9 cellular contexts compared by ENCODE assay signal in the genomic region with DNA sequence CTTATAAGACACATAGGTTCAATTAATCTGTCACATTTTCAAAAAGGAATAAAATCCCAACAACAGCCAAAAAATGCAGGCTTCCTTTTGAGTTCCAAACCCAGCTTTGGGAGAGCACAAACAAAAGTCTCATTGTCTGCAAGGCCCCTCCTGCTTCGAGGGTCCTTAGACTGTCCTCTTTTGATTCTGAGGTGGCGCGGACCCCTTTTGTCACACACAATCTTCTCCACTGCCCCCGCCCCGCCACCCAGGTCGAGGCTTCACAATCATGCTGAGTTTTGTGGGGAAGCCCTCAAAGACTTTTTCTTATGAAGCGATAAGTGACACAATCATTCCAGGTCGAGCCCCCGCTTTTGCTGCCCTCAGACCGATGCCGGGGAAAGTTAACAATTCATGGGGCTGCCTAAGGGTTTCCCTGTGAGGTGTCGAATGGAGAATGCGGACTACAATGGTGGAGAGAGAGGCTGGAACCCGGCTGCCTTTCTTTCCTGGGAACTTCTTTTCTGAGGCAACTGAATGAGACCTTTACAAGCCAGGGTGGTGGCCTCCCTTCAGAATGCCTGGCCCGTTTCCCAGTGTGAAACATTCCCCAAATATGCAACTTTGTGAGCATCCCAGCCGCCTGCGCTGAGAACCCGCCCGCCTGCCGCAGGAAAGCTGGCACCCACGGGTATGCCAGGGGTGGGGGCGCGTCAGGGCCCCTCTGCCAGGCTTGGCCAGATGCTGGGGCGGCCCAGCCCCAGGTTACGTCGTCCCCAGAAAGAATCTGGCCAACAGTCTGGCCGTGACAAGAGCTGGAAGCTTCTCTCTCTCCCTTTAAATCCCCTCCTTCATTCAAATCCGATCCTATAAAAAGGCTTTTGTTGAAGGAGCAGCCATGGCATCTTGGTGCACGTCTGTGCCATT.
DNase-seq lines count a peak whose midpoint lies in the region; ATAC-seq and TF ChIP-seq lines count a peak whose summit lies in the region.
"Had no signal": no experiment of that assay in that cellular context is flagged by ENCODE, and none has a peak within 500 bp of the region (broad histone marks: within the 10 kb centered on the region; RNA-seq: fewer than 3 reads in every experiment).

No MANE protein-coding gene starts in this region.

- H3K27me3 ChIP-seq in HUES48 (ENCODE audit: control insufficient read depth, insufficient read depth, low read length) (no peaks in the 10 kb centered on the region), layer of hippocampus (ENCODE audit: control insufficient read depth, insufficient read depth, low read length) (no peaks in the 10 kb centered on the region), suprapubic skin (no peaks in the 10 kb centered on the region)

- H3K36me3 ChIP-seq in HUES48 (ENCODE audit: control insufficient read depth, insufficient read depth, low read length) (peaks cover 25% of the 10 kb centered on the region), suprapubic skin (peaks cover 5% of the 10 kb centered on the region)

- H3K27ac Mint-ChIP-seq in stimulated activated effector memory CD8-positive, alpha-beta T cell treated with anti-CD3 and anti-CD28 coated beads, Interleukin-12 subunit alpha, Interleukin-12 subunit beta, amount 100 ng/mL, for 72 hours = no peak overlapping the region
- H3K27ac Mint-ChIP-seq in activated T-helper 1 cell treated with anti-CD3 and anti-CD28 coated beads, Interleukin-12 subunit alpha, Interleukin-12 subunit beta, Interleukin-2, Interleukin-4 antibody, amounts not matched to agents 30 ng/mL and 10 ng/mL and 1 ng/mL, durations not matched to agents 14 hours and 24 hours and 36 hours = no peak overlapping the region

- H3K27ac ChIP-seq in HUES48 (ENCODE audit: low read depth, low read length) (peak overlapping the region; percentile 82), layer of hippocampus (ENCODE audit: low read depth, low read length) (peak overlapping the region; percentile 84), suprapubic skin (peak overlapping the region; percentile 71)

- H3K9me3 Mint-ChIP-seq in stimulated activated effector memory CD8-positive, alpha-beta T cell treated with anti-CD3 and anti-CD28 coated beads, Interleukin-12 subunit alpha, Interleukin-12 subunit beta, amount 100 ng/mL, for 72 hours = no peaks in the 10 kb centered on the region
- no peaks in the 10 kb centered on the region for H3K9me3 Mint-ChIP-seq in activated T-helper 1 cell treated with anti-CD3 and anti-CD28 coated beads, Interleukin-12 subunit alpha, Interleukin-12 subunit beta, Interleukin-2, Interleukin-4 antibody, amounts not matched to agents 30 ng/mL and 10 ng/mL and 1 ng/mL, durations not matched to agents 14 hours and 24 hours and 36 hours

- no peaks in the 10 kb centered on the region for H3K36me3 Mint-ChIP-seq in stimulated activated effector memory CD8-positive, alpha-beta T cell treated with anti-CD3 and anti-CD28 coated beads, Interleukin-12 subunit alpha, Interleukin-12 subunit beta, amount 100 ng/mL, for 72 hours
- H3K36me3 Mint-ChIP-seq in activated T-helper 1 cell treated with anti-CD3 and anti-CD28 coated beads, Interleukin-12 subunit alpha, Interleukin-12 subunit beta, Interleukin-2, Interleukin-4 antibody, amounts not matched to agents 30 ng/mL and 10 ng/mL and 1 ng/mL, durations not matched to agents 14 hours and 24 hours and 36 hours (ENCODE audit: low read depth) = no peaks in the 10 kb centered on the region

- H3K4me3 ChIP-seq in HUES48 (ENCODE audit: low read depth, low read length) (no peak overlapping the region), cardiac fibroblast (replicated peaks in 1 of 2; ENCODE audit: low read depth in 2 of 2, low read length in 2 of 2) (peak overlapping the region in 1 of 2 donors; percentile 9), suprapubic skin (peak overlapping the region; percentile 29)

- no peak overlapping the region for H3K4me3 Mint-ChIP-seq in stimulated activated effector memory CD8-positive, alpha-beta T cell treated with anti-CD3 and anti-CD28 coated beads, Interleukin-12 subunit alpha, Interleukin-12 subunit beta, amount 100 ng/mL, for 72 hours
- H3K4me3 Mint-ChIP-seq in activated T-helper 1 cell treated with anti-CD3 and anti-CD28 coated beads, Interleukin-12 subunit alpha, Interleukin-12 subunit beta, Interleukin-2, Interleukin-4 antibody, amounts not matched to agents 30 ng/mL and 10 ng/mL and 1 ng/mL, durations not matched to agents 14 hours and 24 hours and 36 hours = no peak overlapping the region

- H3K4me1 ChIP-seq in HUES48 (ENCODE audit: control insufficient read depth, insufficient read depth, low read length) (peaks cover 22% of the 10 kb centered on the region), suprapubic skin (peaks cover 17% of the 10 kb centered on the region)

- TF ChIP-seq POLR2A in suprapubic skin (IDR thresholded peaks at IDR 0.05) = no peak

- no peak for TF ChIP-seq CTCF in cardiac fibroblast (IDR thresholded peaks at IDR 0.05; ENCODE audit: low read depth, low read length)
- TF ChIP-seq CTCF in suprapubic skin (IDR thresholded peaks at IDR 0.05) = no peak

- H3K4me1 Mint-ChIP-seq in stimulated activated effector memory CD8-positive, alpha-beta T cell treated with anti-CD3 and anti-CD28 coated beads, Interleukin-12 subunit alpha, Interleukin-12 subunit beta, amount 100 ng/mL, for 72 hours = no peaks in the 10 kb centered on the region
- H3K4me1 Mint-ChIP-seq in activated T-helper 1 cell treated with anti-CD3 and anti-CD28 coated beads, Interleukin-12 subunit alpha, Interleukin-12 subunit beta, Interleukin-2, Interleukin-4 antibody, amounts not matched to agents 30 ng/mL and 10 ng/mL and 1 ng/mL, durations not matched to agents 14 hours and 24 hours and 36 hours (ENCODE audit: low read depth) = no peaks in the 10 kb centered on the region

- H3K9ac ChIP-seq in HUES48 (ENCODE audit: low read depth, low read length) = no peak overlapping the region

- 32% methylated on average over 24 of the region's 29 CpGs for WGBS in suprapubic skin

- TF ChIP-seq EP300 in suprapubic skin (IDR thresholded peaks at IDR 0.05) = no peak

- H3K9me3 ChIP-seq in HUES48 (ENCODE audit: control insufficient read depth, insufficient read depth, low read length) (no peaks in the 10 kb centered on the region), suprapubic skin (no peaks in the 10 kb centered on the region)

- H3K27me3 Mint-ChIP-seq in activated T-helper 1 cell treated with anti-CD3 and anti-CD28 coated beads, Interleukin-12 subunit alpha, Interleukin-12 subunit beta, Interleukin-2, Interleukin-4 antibody, amounts not matched to agents 30 ng/mL and 10 ng/mL and 1 ng/mL, durations not matched to agents 14 hours and 24 hours and 36 hours (ENCODE audit: insufficient read depth) = peaks cover 19% of the 10 kb centered on the region

- intact Hi-C loops in activated T-helper 1 cell treated with anti-CD3 and anti-CD28 coated beads, Interleukin-12 subunit alpha, Interleukin-12 subunit beta, Interleukin-2, Interleukin-4 antibody, amounts not matched to agents 30 ng/mL and 10 ng/mL and 1 ng/mL, durations not matched to agents 14 hours and 24 hours and 36 hours (cut with micrococcal nuclease) = no loop called here

- peak; percentile 95 for DNase-seq in cardiac fibroblast (ENCODE audit: low read depth in 2 of 2)
- peak; percentile 83 to 87 for DNase-seq in suprapubic skin (ENCODE audit: low spot score in 2 of 2)
- DNase-seq in stimulated activated effector memory CD8-positive, alpha-beta T cell treated with anti-CD3 and anti-CD28 coated beads, Interleukin-12 subunit alpha, Interleukin-12 subunit beta, amount 100 ng/mL, for 72 hours (ENCODE audit: low spot score in 2 of 2) = no peak
- DNase-seq in activated T-helper 1 cell treated with anti-CD3 and anti-CD28 coated beads, Interleukin-12 subunit alpha, Interleukin-12 subunit beta, Interleukin-2, Interleukin-4 antibody, amounts not matched to agents 30 ng/mL and 10 ng/mL and 1 ng/mL, durations not matched to agents 14 hours and 24 hours and 36 hours (ENCODE audit: low spot score) = no peak
- DNase-seq: NCI-H748 treated with DMSO at 0.1 percent for 48 hours had no signal

- no peak for ATAC-seq in stimulated activated effector memory CD8-positive, alpha-beta T cell treated with anti-CD3 and anti-CD28 coated beads, Interleukin-12 subunit alpha, Interleukin-12 subunit beta, amount 100 ng/mL, for 72 hours
- ATAC-seq in GM18907 (IDR thresholded peaks at IDR 0.05; ENCODE audit: unreplicated experiment) = no peak
- no peak for ATAC-seq in HG03025 (IDR thresholded peaks at IDR 0.05; ENCODE audit: low FRiP score, unreplicated experiment)

Comparison
In these comparisons a context has a peak if more than half of its experiments do, and no peak if none do; other contexts are left out.
1. DNase-seq: peak in cardiac fibroblast (2 of 2) and suprapubic skin (2 of 2); none in stimulated activated effector memory CD8-positive, alpha-beta T cell treated with anti-CD3 and anti-CD28 coated beads, Interleukin-12 subunit alpha, Interleukin-12 subunit beta, amount 100 ng/mL, for 72 hours (0 of 2) and activated T-helper 1 cell treated with anti-CD3 and anti-CD28 coated beads, Interleukin-12 subunit alpha, Interleukin-12 subunit beta, Interleukin-2, Interleukin-4 antibody, amounts not matched to agents 30 ng/mL and 10 ng/mL and 1 ng/mL, durations not matched to agents 14 hours and 24 hours and 36 hours (single experiment).
2. Peak in every context shown above with its lines, with median percentiles within 50 percentile points of each other: H3K27ac ChIP-seq.